In the genomic region with DNA sequence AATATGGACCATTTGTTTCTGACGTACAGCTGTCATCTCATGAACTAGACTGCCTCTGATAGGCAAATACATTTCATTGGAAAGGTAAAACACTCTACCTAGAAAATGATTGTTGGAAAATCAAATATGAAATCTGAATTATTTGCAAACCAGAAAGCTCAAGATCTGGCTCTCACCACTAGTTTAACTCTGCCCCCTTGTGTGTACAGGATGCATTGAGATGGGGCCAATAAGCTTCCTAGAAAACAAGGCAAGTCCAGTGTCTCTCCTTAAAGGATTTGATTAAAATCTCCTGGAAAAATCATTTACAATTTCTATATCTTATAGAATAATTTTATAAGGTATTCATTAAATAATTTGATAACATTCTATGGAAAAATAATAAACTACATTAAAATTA, we compare ENCODE assay signal across 14 cellular contexts.
DNase-seq lines count a peak whose midpoint lies in the region; ATAC-seq and TF ChIP-seq lines count a peak whose summit lies in the region.
"Had no signal": no experiment of that assay in that cellular context is flagged by ENCODE, and none has a peak within 500 bp of the region (broad histone marks: within the 10 kb centered on the region; RNA-seq: fewer than 3 reads in every experiment).

No MANE protein-coding gene starts in this region.

- 68% methylated on average over 1 of the region's 1 CpG for WGBS in right lobe of liver (ENCODE audit: insufficient coverage, low coverage, low lambda C conversion rate, missing lambda C conversion rate)

- no peak overlapping the region for H3K27ac Mint-ChIP-seq in HFFc6
- no peak overlapping the region for H3K27ac Mint-ChIP-seq in activated T-helper 17 cell treated with anti-CD3 and anti-CD28 coated beads, Interleukin-2, amount 50 U/mL, for 72 hours
- H3K27ac Mint-ChIP-seq: naive thymus-derived CD4-positive, alpha-beta T cell had no signal

- no peaks in the 10 kb centered on the region for H3K27me3 Mint-ChIP-seq in HFFc6 (ENCODE audit: insufficient read depth)
- H3K27me3 Mint-ChIP-seq in activated T-helper 17 cell treated with anti-CD3 and anti-CD28 coated beads, Interleukin-2, amount 50 U/mL, for 72 hours: no peaks in the 10 kb centered on the region
- H3K27me3 Mint-ChIP-seq: naive thymus-derived CD4-positive, alpha-beta T cell had no signal

- H3K4me1 ChIP-seq in BE2C (no peaks in the 10 kb centered on the region), right lobe of liver (no peaks in the 10 kb centered on the region)
- H3K4me1 ChIP-seq: esophagus squamous epithelium, sigmoid colon had no signal

- H3K27ac ChIP-seq in right lobe of liver: no peak overlapping the region
- H3K27ac ChIP-seq: esophagus squamous epithelium, sigmoid colon had no signal

- H3K27me3 ChIP-seq in BE2C: 0 out of 2 replicates have a peak, but pooled peaks cover 3% of the 10 kb centered on the region
- H3K27me3 ChIP-seq in right lobe of liver: no peaks in the 10 kb centered on the region
- H3K27me3 ChIP-seq: esophagus squamous epithelium, sigmoid colon had no signal

- ATAC-seq in right lobe of liver (no peak), GM21576 (IDR thresholded peaks at IDR 0.05; ENCODE audit: unreplicated experiment) (no peak)
- no peak for ATAC-seq in activated T-helper 17 cell treated with anti-CD3 and anti-CD28 coated beads, Interleukin-2, amount 50 U/mL, for 72 hours (replicated peaks)
- ATAC-seq: naive thymus-derived CD4-positive, alpha-beta T cell had no signal

- DNase-seq in BE2C (no peak), HFFc6 (no peak), cardiac fibroblast (ENCODE audit: low read depth in 2 of 2) (peak; percentile 5 to 6), right lobe of liver (no peak), erythroblast (lab: John Stamatoyannopoulos, UW) (no peak), NCI-H2029 (lab: John Stamatoyannopoulos, UW) (no peak)
- DNase-seq: activated naive CD4-positive, alpha-beta T cell treated with Interleukin-2 at 50 U/mL for 16 hours; cerebellar nuclear complex; esophagus squamous epithelium; naive thymus-derived CD4-positive, alpha-beta T cell; NCI-H2171 treated with DMSO at 0.1 percent for 48 hours; sigmoid colon had no signal

- no peaks in the 10 kb centered on the region for H3K36me3 Mint-ChIP-seq in HFFc6 (ENCODE audit: low read depth)
- no peaks in the 10 kb centered on the region for H3K36me3 Mint-ChIP-seq in activated T-helper 17 cell treated with anti-CD3 and anti-CD28 coated beads, Interleukin-2, amount 50 U/mL, for 72 hours (ENCODE audit: low read depth)

- intact Hi-C loops in right lobe of liver (cut with DNase I): no loop called here

- no peak overlapping the region for H3K4me3 ChIP-seq in BE2C (ENCODE audit: low read depth, low read length)
- no peak overlapping the region for H3K4me3 ChIP-seq in cardiac fibroblast (replicated peaks in 1 of 2; ENCODE audit: low read depth in 2 of 2, low read length in 2 of 2)
- H3K4me3 ChIP-seq in right lobe of liver: no peak overlapping the region
- H3K4me3 ChIP-seq: esophagus squamous epithelium, sigmoid colon had no signal

- H3K9me3 Mint-ChIP-seq in HFFc6: no peaks in the 10 kb centered on the region; the same call in 1 of the 2 replicates
- peaks cover 14% of the 10 kb centered on the region for H3K9me3 Mint-ChIP-seq in activated T-helper 17 cell treated with anti-CD3 and anti-CD28 coated beads, Interleukin-2, amount 50 U/mL, for 72 hours

- H3K36me3 ChIP-seq in BE2C (no peaks in the 10 kb centered on the region), right lobe of liver (no peaks in the 10 kb centered on the region)
- H3K36me3 ChIP-seq: esophagus squamous epithelium, sigmoid colon had no signal

- TF ChIP-seq POLR2A in right lobe of liver (IDR thresholded peaks at IDR 0.05): no peak
- TF ChIP-seq POLR2A in erythroblast (IDR thresholded peaks at IDR 0.05; ENCODE audit: low read length): no peak

- no peaks in the 10 kb centered on the region for H3K4me1 Mint-ChIP-seq in HFFc6 (ENCODE audit: low read depth)
- no peaks in the 10 kb centered on the region for H3K4me1 Mint-ChIP-seq in activated T-helper 17 cell treated with anti-CD3 and anti-CD28 coated beads, Interleukin-2, amount 50 U/mL, for 72 hours
- H3K4me1 Mint-ChIP-seq: naive thymus-derived CD4-positive, alpha-beta T cell had no signal

- H3K4me3 Mint-ChIP-seq in HFFc6: no peak overlapping the region
- no peak overlapping the region for H3K4me3 Mint-ChIP-seq in activated T-helper 17 cell treated with anti-CD3 and anti-CD28 coated beads, Interleukin-2, amount 50 U/mL, for 72 hours
- H3K4me3 Mint-ChIP-seq: naive thymus-derived CD4-positive, alpha-beta T cell had no signal

- peak; percentile 56 for TF ChIP-seq CTCF in BE2C (IDR thresholded peaks at IDR 0.05; ENCODE audit: low read depth, low read length)
- TF ChIP-seq CTCF in HFFc6 (IDR thresholded peaks at IDR 0.05): peak; percentile 50
- TF ChIP-seq CTCF in cardiac fibroblast (IDR thresholded peaks at IDR 0.05; ENCODE audit: low read depth, low read length): peak; percentile 32
- peak; percentile 7 to 21 (median 16) for TF ChIP-seq CTCF in right lobe of liver (IDR thresholded peaks at IDR 0.05)

- H3K9me3 ChIP-seq in BE2C: no peaks in the 10 kb centered on the region
- no peaks in the 10 kb centered on the region for H3K9me3 ChIP-seq in right lobe of liver
- H3K9me3 ChIP-seq: esophagus squamous epithelium, sigmoid colon had no signal

Comparison
In these comparisons a context has a peak if more than half of its experiments do, and no peak if none do; other contexts are left out.
1. DNase-seq: peak in cardiac fibroblast (2 of 2); none in BE2C (single experiment), HFFc6 (single experiment), right lobe of liver (0 of 3), erythroblast (0 of 2) and NCI-H2029 (single experiment).
2. Peak in every context shown above with its lines, with median percentiles within 50 percentile points of each other: CTCF ChIP-seq.